Comparison of ENCODE assay signal across 1 cellular context in the genomic region with DNA sequence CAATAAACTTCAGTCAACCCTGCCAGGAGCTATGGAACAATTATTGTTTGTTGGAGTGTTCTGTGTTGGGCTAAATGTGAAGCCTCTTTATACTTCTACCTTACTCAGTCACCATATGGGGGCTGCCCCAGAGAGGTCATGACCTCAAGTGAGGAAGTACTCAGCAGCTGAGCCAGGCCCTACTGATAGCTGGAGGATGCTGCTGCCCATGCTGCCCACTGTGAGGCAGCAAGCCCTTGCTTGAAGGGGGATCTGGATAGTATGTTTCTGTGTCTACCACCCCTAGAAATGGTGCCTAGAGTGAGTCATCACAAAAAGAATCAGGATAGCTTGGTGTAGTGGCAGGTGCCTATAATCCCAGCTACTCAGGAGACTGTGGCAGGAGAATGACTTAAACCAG.
TF ChIP-seq lines count a peak whose summit lies in the region.

No MANE protein-coding gene starts in this region.

TF ChIP-seq in GM23338, 12 proteins besides CTCF, POLR2A, EP300 and RAD21:
- no peak for TF ChIP-seq NANOG (IDR thresholded peaks at IDR 0.05; ENCODE audit: borderline replicate concordance)
- TF ChIP-seq ZNF114 (CRISPR knock-in tag; IDR thresholded peaks at IDR 0.05) = no peak
- TF ChIP-seq, protein P1, sequence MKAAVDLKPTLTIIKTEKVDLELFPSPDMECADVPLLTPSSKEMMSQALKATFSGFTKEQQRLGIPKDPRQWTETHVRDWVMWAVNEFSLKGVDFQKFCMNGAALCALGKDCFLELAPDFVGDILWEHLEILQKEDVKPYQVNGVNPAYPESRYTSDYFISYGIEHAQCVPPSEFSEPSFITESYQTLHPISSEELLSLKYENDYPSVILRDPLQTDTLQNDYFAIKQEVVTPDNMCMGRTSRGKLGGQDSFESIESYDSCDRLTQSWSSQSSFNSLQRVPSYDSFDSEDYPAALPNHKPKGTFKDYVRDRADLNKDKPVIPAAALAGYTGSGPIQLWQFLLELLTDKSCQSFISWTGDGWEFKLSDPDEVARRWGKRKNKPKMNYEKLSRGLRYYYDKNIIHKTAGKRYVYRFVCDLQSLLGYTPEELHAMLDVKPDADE (IDR thresholded peaks at IDR 0.05) = no peak
- no peak for TF ChIP-seq POLR2AphosphoS5 (IDR thresholded peaks at IDR 0.05; ENCODE audit: low read depth)
- no peak for TF ChIP-seq CREB1 (CRISPR knock-in tag; IDR thresholded peaks at IDR 0.05; ENCODE audit: low read depth)
- no peak for TF ChIP-seq STAT1 (IDR thresholded peaks at IDR 0.05; ENCODE audit: unreplicated experiment)
- no peak for TF ChIP-seq JUNB (IDR thresholded peaks at IDR 0.05; ENCODE audit: unreplicated experiment)
- TF ChIP-seq EZH2 (IDR thresholded peaks at IDR 0.05; ENCODE audit: low read depth, unreplicated experiment) = no peak
